Comparison of ENCODE assay signal across 1 cellular context in genomic region chr17:78214016-78214705, GRCh38.
A peak's percentile ranks its signal among the peaks of the same experiment; 100 is the strongest.
TF ChIP-seq lines count a peak whose summit lies in the region.

TSS of gene BIRC5 (plus strand) at chr17:78214253. CDS start at chr17:78214317, 64 bp downstream.

TF ChIP-seq in HepG2, 621 proteins besides CTCF, POLR2A, EP300 and RAD21 (continued from another document and continues in another):
- TF ChIP-seq NFAT5 (CRISPR knock-in tag; IDR thresholded peaks at IDR 0.05), result no peak; the same call in 1 of the 2 replicates
- no peak for TF ChIP-seq ZFP41 (CRISPR knock-in tag; IDR thresholded peaks at IDR 0.05; ENCODE audit: borderline replicate concordance)
- TF ChIP-seq TRAFD1 (CRISPR knock-in tag; IDR thresholded peaks at IDR 0.05; ENCODE audit: borderline replicate concordance), result no peak
- peak; percentile 76 for TF ChIP-seq ZMYM4 (CRISPR knock-in tag; IDR thresholded peaks at IDR 0.05)
- peak; percentile 81; the same call in 1 of the 2 replicates for TF ChIP-seq HOXA7 (CRISPR knock-in tag; IDR thresholded peaks at IDR 0.05)
- TF ChIP-seq ZNF138 (CRISPR knock-in tag; IDR thresholded peaks at IDR 0.05; ENCODE audit: low read depth), result no peak
- no peak; the same call in 1 of the 2 replicates for TF ChIP-seq ZSCAN5A (CRISPR knock-in tag; IDR thresholded peaks at IDR 0.05; ENCODE audit: borderline replicate concordance)
- TF ChIP-seq IRF2 (CRISPR knock-in tag; IDR thresholded peaks at IDR 0.05), result peak; percentile 97
- TF ChIP-seq ZBTB49 (CRISPR knock-in tag; IDR thresholded peaks at IDR 0.05; ENCODE audit: borderline replicate concordance), result no peak
- peak; percentile 89; the same call in 1 of the 2 replicates for TF ChIP-seq PCBP1 (IDR thresholded peaks at IDR 0.05; ENCODE audit: borderline replicate concordance, low read depth, low read length)
- TF ChIP-seq THAP8 (CRISPR knock-in tag; IDR thresholded peaks at IDR 0.05; ENCODE audit: borderline replicate concordance), result peak; percentile 52; the same call in 1 of the 2 replicates
- TF ChIP-seq KLF13 (CRISPR knock-in tag; IDR thresholded peaks at IDR 0.05), result no peak
- TF ChIP-seq ZNF275 (CRISPR knock-in tag; IDR thresholded peaks at IDR 0.05; ENCODE audit: borderline replicate concordance), result peak; percentile 91; the same call in 1 of the 2 replicates
- no peak for TF ChIP-seq TCF7 (IDR thresholded peaks at IDR 0.05; ENCODE audit: low read depth)
- TF ChIP-seq ZKSCAN1 (IDR thresholded peaks at IDR 0.05; ENCODE audit: low read length), result no peak
- peak; percentile 5; the same call in 1 of the 2 replicates for TF ChIP-seq ZNF446 (CRISPR knock-in tag; IDR thresholded peaks at IDR 0.05)
- TF ChIP-seq NR1H2 (CRISPR knock-in tag; IDR thresholded peaks at IDR 0.05; ENCODE audit: borderline replicate concordance, low read depth), result no peak
- TF ChIP-seq HIVEP1 (CRISPR knock-in tag; IDR thresholded peaks at IDR 0.05), result no peak; the same call in 1 of the 2 replicates
- no peak for TF ChIP-seq PTBP1 (IDR thresholded peaks at IDR 0.05; ENCODE audit: low read depth, low read length, poor library complexity, severe bottlenecking)
- peak; percentile 92 for TF ChIP-seq HOXA3 (CRISPR knock-in tag; IDR thresholded peaks at IDR 0.05)
- 0 out of 2 replicates have a peak, but pooled peaks have one; percentile 16 for TF ChIP-seq TFAP4 (IDR thresholded peaks at IDR 0.05; ENCODE audit: borderline replicate concordance, low read depth)
- peak; percentile 48 for TF ChIP-seq MLX (CRISPR knock-in tag; IDR thresholded peaks at IDR 0.05)
- TF ChIP-seq ZNF318 (CRISPR knock-in tag; IDR thresholded peaks at IDR 0.05), result no peak
- no peak for TF ChIP-seq PLRG1 (conservative IDR thresholded peaks at IDR 0.05)
- TF ChIP-seq ZNF232 (CRISPR knock-in tag; IDR thresholded peaks at IDR 0.05; ENCODE audit: borderline replicate concordance), result peak; percentile 85
- peak; percentile 75 for TF ChIP-seq ZNF768 (CRISPR knock-in tag; IDR thresholded peaks at IDR 0.05)
- no peak for TF ChIP-seq ZNF234 (CRISPR knock-in tag; conservative IDR thresholded peaks at IDR 0.05)
- no peak for TF ChIP-seq PBX2 (CRISPR knock-in tag; IDR thresholded peaks at IDR 0.05)
- peak; percentile 89 for TF ChIP-seq TBX2 (CRISPR knock-in tag; IDR thresholded peaks at IDR 0.05; ENCODE audit: borderline replicate concordance)
- peak; percentile 84; the same call in 1 of the 2 replicates for TF ChIP-seq ZSCAN20 (CRISPR knock-in tag; IDR thresholded peaks at IDR 0.05; ENCODE audit: borderline replicate concordance)
